ENCODE assay signal across 27 cellular contexts in genomic region chr12:113625499-113625898, GRCh38.
"Had no signal": no experiment of that assay in that cellular context is flagged by ENCODE, and none has a peak within 500 bp of the region (broad histone marks: within the 10 kb centered on the region; RNA-seq: fewer than 3 reads in every experiment).

No MANE protein-coding gene starts in this region.

- ATAC-seq: stimulated activated effector memory CD8-positive, alpha-beta T cell treated with anti-CD3 and anti-CD28 coated beads, Interleukin-12 subunit alpha, Interleukin-12 subunit beta, amount 100 ng/mL, for 72 hours; stimulated activated memory B cell treated with anti-CD40 and anti-IgM and Interleukin-4, amounts not matched to agents 10 μg/mL and 1 μg/mL and 100 μg/mL, for 72 hours; stimulated activated naive B cell treated with anti-CD40 and anti-IgM and Interleukin-4, amounts not matched to agents 10 μg/mL and 1 μg/mL and 100 μg/mL, for 72 hours; stimulated activated naive CD8-positive, alpha-beta T cell treated with anti-CD3 and anti-CD28 coated beads, Interleukin-15, amount 100 ng/mL, for 72 hours; stimulated activated naive CD8-positive, alpha-beta T cell treated with anti-CD3 and anti-CD28 coated beads, Interleukin-15, Interleukin-2, amounts not matched to agents 100 U/mL and 50 U/mL, for 24 hours; upper lobe of right lung had no signal

- H3K27me3 ChIP-seq: testis, thyroid gland, tibial artery, tibial nerve, transverse colon, upper lobe of left lung, upper lobe of right lung, uterus, vagina had no signal

- H3K27ac ChIP-seq: stomach, suprapubic skin, testis, thoracic aorta, thyroid gland, tibial artery, tibial nerve, transverse colon, upper lobe of left lung, upper lobe of right lung, uterus, vagina had no signal

- H3K36me3 ChIP-seq: stomach, suprapubic skin, thoracic aorta, thyroid gland, tibial artery, tibial nerve, transverse colon, upper lobe of left lung, upper lobe of right lung, uterus, vagina had no signal

- H3K4me3 ChIP-seq: stomach, suprapubic skin, testis, thoracic aorta, thyroid gland, tibial artery, tibial nerve, transverse colon, upper lobe of left lung, upper lobe of right lung, uterus, vagina had no signal

- H3K4me1 ChIP-seq: stomach, suprapubic skin, testis, thyroid gland, tibial artery, tibial nerve, transverse colon, upper lobe of left lung, upper lobe of right lung, uterus, vagina had no signal

- DNase-seq: stimulated activated CD4-positive, alpha-beta T cell treated with anti-CD3 and anti-CD28 coated beads, Interleukin-2, amount 100 ng/mL, for 48 hours; stimulated activated CD4-positive, alpha-beta T cell treated with anti-CD3 and anti-CD28 coated beads, Interleukin-4, amount 100 ng/mL, for 1 hour; stimulated activated CD4-positive, alpha-beta T cell treated with anti-CD3 and anti-CD28 coated beads, Interleukin-4, amount 100 ng/mL, for 24 hours; stimulated activated CD4-positive, alpha-beta T cell treated with anti-CD3 and anti-CD28 coated beads, Interleukin-4, amount 100 ng/mL, for 4 hours; stimulated activated CD8-positive, alpha-beta memory T cell treated with anti-CD3 and anti-CD28 coated beads, Interleukin-4, amount 100 ng/mL, for 48 hours; stimulated activated naive B cell treated with anti-CD40 and anti-IgM and Interleukin-4, amounts not matched to agents 10 μg/mL and 1 μg/mL and 100 μg/mL, for 72 hours; stimulated activated naive CD4-positive, alpha-beta T cell; stimulated activated naive CD4-positive, alpha-beta T cell treated with Interleukin-2 at 50 U/mL for 16 hours; stimulated activated naive CD8-positive, alpha-beta T cell treated with anti-CD3 and anti-CD28 coated beads, Interleukin-15, amount 100 ng/mL, for 72 hours; stimulated activated naive CD8-positive, alpha-beta T cell treated with anti-CD3 and anti-CD28 coated beads, Interleukin-15, Interleukin-2, amounts not matched to agents 100 U/mL and 50 U/mL, for 24 hours; stomach; substantia nigra; testis; thyroid gland; tibial artery; transverse colon; trophoblast cell; upper lobe of left lung; upper lobe of right lung; uterus had no signal

- FAIRE-seq: urothelium cell line had no signal

- H3K9me3 ChIP-seq: testis, thyroid gland, uterus, vagina had no signal
